ENCODE assay signal across 7 cellular contexts in genomic region chr1:61053712-61054608, GRCh38. TPM values are rescaled to one million over a fixed set of nuclear protein-coding genes. Genes with fewer than 3 reads are reported as not detected.
DNase-seq lines count a peak whose midpoint lies in the region; ATAC-seq and TF ChIP-seq lines count a peak whose summit lies in the region.

No MANE protein-coding gene starts in this region.

- WGBS in smooth muscle cell (ENCODE audit: low lambda C conversion rate), result 6% methylated on average over 51 of the region's 55 CpGs

- H3K9me3 ChIP-seq in ascending aorta (no peaks in the 10 kb centered on the region), iPS-20b (ENCODE audit: insufficient read depth, low read depth, low read length) (no peaks in the 10 kb centered on the region), smooth muscle cell (replicated peaks; ENCODE audit: low read depth) (no peaks in the 10 kb centered on the region)

- H3K9ac ChIP-seq in KMS-11 (no peak overlapping the region), iPS-20b (ENCODE audit: low read depth, low read length) (no peak overlapping the region), smooth muscle cell (ENCODE audit: low read depth) (no peak overlapping the region)

- H3K36me3 ChIP-seq in KMS-11 (ENCODE audit: insufficient read depth), result no peaks in the 10 kb centered on the region
- H3K36me3 ChIP-seq in ascending aorta, result no peaks in the 10 kb centered on the region
- H3K36me3 ChIP-seq in iPS-20b (ENCODE audit: insufficient read depth, low read depth, low read length), result no peaks in the 10 kb centered on the region
- H3K36me3 ChIP-seq in smooth muscle cell (ENCODE audit: low read depth), result no peaks in the 10 kb centered on the region

- H3K27ac ChIP-seq in KMS-11 (no peak overlapping the region), ascending aorta (peak overlapping the region; percentile 97 to 98), iPS-20b (ENCODE audit: low read length) (no peak overlapping the region), smooth muscle cell (ENCODE audit: low read depth) (no peak overlapping the region)

- H3F3A ChIP-seq in smooth muscle cell (ENCODE audit: low read depth), result peaks cover 11% of the 10 kb centered on the region

- H2AFZ ChIP-seq in KMS-11 (ENCODE audit: low read depth) (peak overlapping the region; percentile 38; the same call in 1 of the 2 replicates), smooth muscle cell (ENCODE audit: low read depth) (peak overlapping the region; percentile 75)

- H3K27me3 ChIP-seq in KMS-11 (ENCODE audit: insufficient read depth, low read depth) (peaks cover 46% of the 10 kb centered on the region), ascending aorta (no peaks in the 10 kb centered on the region), iPS-20b (ENCODE audit: insufficient read depth, low read length) (peaks cover 81% of the 10 kb centered on the region), smooth muscle cell (ENCODE audit: low read depth) (peaks cover 61% of the 10 kb centered on the region)

- no peak for TF ChIP-seq CTCF in KMS-11 (conservative IDR thresholded peaks at IDR 0.05; ENCODE audit: low read depth, low read length)
- no peak for TF ChIP-seq CTCF in ascending aorta (IDR thresholded peaks at IDR 0.05)
- TF ChIP-seq CTCF in smooth muscle cell (IDR thresholded peaks at IDR 0.05; ENCODE audit: borderline replicate concordance, insufficient read depth, poor library complexity, severe bottlenecking), result no peak

- DNase-seq in ascending aorta (ENCODE audit: low spot score in 2 of 2) (peak in 1 of 2 donors; percentile 72), smooth muscle cell (lab: John Stamatoyannopoulos, UW; ENCODE audit: unreplicated experiment) (no peak), NCI-H2081 treated with DMSO at 0.1 percent for 48 hours (lab: John Stamatoyannopoulos, UW) (no peak)

- no peaks in the 10 kb centered on the region for H3K79me2 ChIP-seq in KMS-11 (ENCODE audit: insufficient read depth, low read depth)
- H3K79me2 ChIP-seq in smooth muscle cell (ENCODE audit: low read depth), result no peaks in the 10 kb centered on the region

- peak overlapping the region; percentile 68 for H3K4me2 ChIP-seq in KMS-11
- H3K4me2 ChIP-seq in smooth muscle cell, result peak overlapping the region; percentile 88

- no peak overlapping the region for H3K4me3 ChIP-seq in KMS-11 (IDR thresholded peaks at IDR 0.05; ENCODE audit: insufficient read depth, low read depth, low read length)
- H3K4me3 ChIP-seq in ascending aorta, result peak overlapping the region; percentile 58 to 72
- H3K4me3 ChIP-seq in iPS-20b (ENCODE audit: low read length), result peak overlapping the region; percentile 73
- peak overlapping the region; percentile 41 for H3K4me3 ChIP-seq in smooth muscle cell

- ATAC-seq in GM21619 (IDR thresholded peaks at IDR 0.05; ENCODE audit: unreplicated experiment) (no peak), HG03039 (IDR thresholded peaks at IDR 0.05; ENCODE audit: unreplicated experiment) (no peak)

- H4K20me1 ChIP-seq in KMS-11 (ENCODE audit: insufficient read depth), result no peaks in the 10 kb centered on the region
- no peaks in the 10 kb centered on the region for H4K20me1 ChIP-seq in smooth muscle cell (ENCODE audit: low read depth)

- intact Hi-C loops in ascending aorta (cut with DNase I), result loop anchor here (5.0 to 10.0 kb wide), 6 partner anchors 83 to 798 kb away; partner anchors contain the start of gene TM2D1

- H3K4me1 ChIP-seq in KMS-11 (ENCODE audit: low read depth, poor library complexity, severe bottlenecking) (peaks cover 58% of the 10 kb centered on the region), ascending aorta (peaks cover 6 to 31% of the 10 kb centered on the region in 2 donors), iPS-20b (ENCODE audit: insufficient read depth, low read length) (peaks cover 48% of the 10 kb centered on the region), smooth muscle cell (ENCODE audit: low read depth) (peaks cover 37% of the 10 kb centered on the region)

RNA-seq across cellular contexts. Expression of gene NFIA, which starts 28.4 kb away (rescaled TPM):
- total RNA-seq in ascending aorta (52.0 TPM), smooth muscle cell (5.4 and 6.2 TPM in 2 replicates)
- 5.0 and 7.6 TPM in 2 replicates for polyA plus RNA-seq in smooth muscle cell

Comparison
In these comparisons a context has a peak if more than half of its experiments do, and no peak if none do; other contexts are left out.
1. H3K27ac ChIP-seq: peak in ascending aorta (2 of 2); none in KMS-11 (single experiment), iPS-20b (single experiment) and smooth muscle cell (single experiment).